ENCODE assay signal across 27 cellular contexts in genomic region chr7:157897686-157898085, GRCh38.
DNase-seq lines count a peak whose midpoint lies in the region; ATAC-seq and TF ChIP-seq lines count a peak whose summit lies in the region.
"Had no signal": no experiment of that assay in that cellular context is flagged by ENCODE, and none has a peak within 500 bp of the region (broad histone marks: within the 10 kb centered on the region; RNA-seq: fewer than 3 reads in every experiment).

No MANE protein-coding gene starts in this region.

- TF ChIP-seq CTCF in endodermal cell (conservative IDR thresholded peaks at IDR 0.05) (no peak), omental fat pad (IDR thresholded peaks at IDR 0.05) (no peak), type B pancreatic cell (conservative IDR thresholded peaks at IDR 0.05) (no peak)

- no peak overlapping the region for H3K9ac ChIP-seq in endodermal cell (ENCODE audit: extremely low read depth, low read length, poor library complexity, severe bottlenecking)

- H3K9me3 ChIP-seq in endodermal cell (ENCODE audit: control insufficient read depth, low read length) = peaks cover 76% of the 10 kb centered on the region
- H3K9me3 ChIP-seq: ascending aorta, gastrocnemius medialis, neutrophil, Peyer's patch, psoas muscle, testis had no signal

- DNase-seq in ELF-1 (ENCODE audit: low read depth, low spot score) = peak; percentile 65
- DNase-seq in NCI-H1092 (lab: John Stamatoyannopoulos, UW) = peak; percentile 31
- peak; percentile 72 for DNase-seq in NCI-H2227 treated with DMSO at 0.1 percent for 48 hours (lab: John Stamatoyannopoulos, UW)
- DNase-seq in endodermal cell = peak; percentile 28
- no peak for DNase-seq in nucleus accumbens (lab: John Stamatoyannopoulos, UW)
- no peak for DNase-seq in omental fat pad (ENCODE audit: low spot score)
- DNase-seq in type B pancreatic cell (ENCODE audit: extremely low spot score, unreplicated experiment) = no peak
- DNase-seq: activated CD8-positive, alpha-beta T cell treated with anti-CD3 and anti-CD28 coated beads, Interleukin-2, amount 10 ng/mL, durations not matched to agents 7 days and 5 days; activated gamma-delta T cell; activated naive CD8-positive, alpha-beta T cell treated with anti-CD3 and anti-CD28 coated beads, Interleukin-2, amount 10 ng/mL, durations not matched to agents 7 days and 5 days; dermis blood vessel endothelial cell; gastrocnemius medialis; GOT3; Kasumi-1; mesendoderm; NCI-H2081 treated with DMSO at 0.1 percent for 48 hours; Peyer's patch; psoas muscle; stimulated activated CD4-positive, alpha-beta T cell treated with anti-CD3 and anti-CD28 coated beads, Interleukin-15, amount 100 ng/mL, for 24 hours; stimulated activated naive CD4-positive, alpha-beta T cell treated with Interleukin-2 at 50 U/mL for 16 hours; testis had no signal

- no peaks in the 10 kb centered on the region for H3K36me3 ChIP-seq in endodermal cell (ENCODE audit: control insufficient read depth, insufficient read depth, low read length)
- H3K36me3 ChIP-seq: ascending aorta, gastrocnemius medialis, neutrophil, Peyer's patch had no signal

- no peaks in the 10 kb centered on the region for H3K36me3 Mint-ChIP-seq in endodermal cell (ENCODE audit: low read depth)
- H3K36me3 Mint-ChIP-seq in type B pancreatic cell = no peaks in the 10 kb centered on the region
- H3K36me3 Mint-ChIP-seq: activated naive CD8-positive, alpha-beta T cell treated with anti-CD3 and anti-CD28 coated beads, Interleukin-2, amount 10 ng/mL, durations not matched to agents 7 days and 5 days had no signal

- 92 to 93% methylated on average over 29 to 30 of the region's 30 CpGs for WGBS in endodermal cell (ENCODE audit: insufficient coverage in 1 of 2, insufficient read length in 1 of 2), 2 experiments

- no peaks in the 10 kb centered on the region for H3K4me1 ChIP-seq in endodermal cell (ENCODE audit: control insufficient read depth, insufficient read depth, low read length)
- H3K4me1 ChIP-seq: ascending aorta, gastrocnemius medialis, Peyer's patch, psoas muscle, testis had no signal

- ATAC-seq in omental fat pad (ENCODE audit: low FRiP score) (no peak), GM21786 (IDR thresholded peaks at IDR 0.05; ENCODE audit: unreplicated experiment) (no peak)
- ATAC-seq: activated CD8-positive, alpha-beta T cell treated with anti-CD3 and anti-CD28 coated beads, Interleukin-2, amount 10 ng/mL, durations not matched to agents 7 days and 5 days; gastrocnemius medialis; left lobe of liver; psoas muscle had no signal

- no peaks in the 10 kb centered on the region for H3K27me3 ChIP-seq in endodermal cell (ENCODE audit: control insufficient read depth, insufficient read depth, low read length, poor library complexity, severe bottlenecking)
- H3K27me3 ChIP-seq: ascending aorta, hepatocyte, neutrophil, Peyer's patch, testis had no signal

- H3K9me3 Mint-ChIP-seq in endodermal cell = no peaks in the 10 kb centered on the region
- H3K9me3 Mint-ChIP-seq in type B pancreatic cell = peaks cover 5% of the 10 kb centered on the region

- H3K4me1 Mint-ChIP-seq in endodermal cell (peaks cover 9% of the 10 kb centered on the region), type B pancreatic cell (ENCODE audit: unreplicated experiment) (peaks cover 19% of the 10 kb centered on the region)
- H3K4me1 Mint-ChIP-seq: activated naive CD8-positive, alpha-beta T cell treated with anti-CD3 and anti-CD28 coated beads, Interleukin-2, amount 10 ng/mL, durations not matched to agents 7 days and 5 days had no signal

- no peak overlapping the region for H3K27ac ChIP-seq in endodermal cell (ENCODE audit: low read depth, low read length)
- H3K27ac ChIP-seq: ascending aorta, C4-2B, gastrocnemius medialis, hepatocyte, neutrophil, Peyer's patch, psoas muscle, testis had no signal

- H3K27me3 Mint-ChIP-seq in endodermal cell (ENCODE audit: insufficient read depth) (peaks cover 3% of the 10 kb centered on the region), type B pancreatic cell (peaks cover 22% of the 10 kb centered on the region)
- H3K27me3 Mint-ChIP-seq: activated naive CD8-positive, alpha-beta T cell treated with anti-CD3 and anti-CD28 coated beads, Interleukin-2, amount 10 ng/mL, durations not matched to agents 7 days and 5 days had no signal

- H3K27ac Mint-ChIP-seq in endodermal cell (no peak overlapping the region), type B pancreatic cell (no peak overlapping the region)
- H3K27ac Mint-ChIP-seq: activated CD8-positive, alpha-beta T cell treated with anti-CD3 and anti-CD28 coated beads, Interleukin-2, amount 10 ng/mL, durations not matched to agents 7 days and 5 days; activated naive CD8-positive, alpha-beta T cell treated with anti-CD3 and anti-CD28 coated beads, Interleukin-2, amount 10 ng/mL, durations not matched to agents 7 days and 5 days had no signal

- H3K4me3 Mint-ChIP-seq in endodermal cell (no peak overlapping the region), type B pancreatic cell (no peak overlapping the region)
- H3K4me3 Mint-ChIP-seq: activated CD8-positive, alpha-beta T cell treated with anti-CD3 and anti-CD28 coated beads, Interleukin-2, amount 10 ng/mL, durations not matched to agents 7 days and 5 days; activated naive CD8-positive, alpha-beta T cell treated with anti-CD3 and anti-CD28 coated beads, Interleukin-2, amount 10 ng/mL, durations not matched to agents 7 days and 5 days had no signal

- H3K4me3 ChIP-seq in endodermal cell (ENCODE audit: low read length) = no peak overlapping the region
- H3K4me3 ChIP-seq: ascending aorta, gastrocnemius medialis, hepatocyte, Peyer's patch, psoas muscle had no signal

Comparison
In these comparisons a context has a peak if more than half of its experiments do, and no peak if none do; other contexts are left out.
1. DNase-seq: peak in ELF-1 (single experiment), NCI-H1092 (single experiment), NCI-H2227 treated with DMSO at 0.1 percent for 48 hours (single experiment) and endodermal cell (single experiment); none in nucleus accumbens (0 of 56), omental fat pad (single experiment) and type B pancreatic cell (single experiment).